Comparison of ENCODE assay signal across 8 cellular contexts in the genomic region with DNA sequence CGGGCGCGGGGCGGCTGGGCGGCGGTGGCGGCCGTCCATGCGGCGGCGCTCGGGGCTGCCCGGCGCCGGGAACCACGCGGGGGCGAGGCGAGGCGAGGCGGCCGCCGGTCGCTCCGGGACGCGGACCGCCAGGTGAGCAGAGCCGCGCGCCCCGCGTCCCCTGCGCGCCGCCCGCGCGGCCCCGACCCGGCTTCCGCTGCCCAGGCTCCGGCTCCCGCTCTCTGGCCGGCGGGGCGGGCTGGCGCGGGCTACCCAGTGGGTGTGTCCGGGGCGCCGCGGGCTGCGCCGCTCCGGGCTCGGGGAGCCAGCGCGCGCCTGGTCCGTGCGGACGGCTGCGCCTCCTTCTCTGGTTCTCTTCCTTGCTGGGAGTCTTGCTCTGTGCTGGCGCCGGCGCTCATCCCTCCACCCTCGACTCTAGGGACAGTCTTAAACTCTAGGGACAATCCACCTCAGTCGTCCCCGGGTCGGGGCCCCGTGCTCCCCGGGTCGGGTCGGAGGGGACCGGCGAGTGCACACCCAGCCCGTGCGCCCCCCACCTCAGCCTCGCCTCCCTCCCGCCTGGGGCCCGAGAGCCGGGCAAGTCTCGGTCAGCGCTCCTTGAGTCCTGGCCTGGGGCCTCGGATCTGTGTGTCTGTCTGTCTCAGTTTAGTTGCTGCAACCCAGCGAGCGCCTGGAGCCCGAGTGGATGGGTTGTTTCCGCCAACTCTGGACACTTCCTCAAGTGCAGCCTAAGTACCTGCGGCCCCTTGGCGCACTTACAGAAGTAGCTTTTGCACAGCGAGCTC. TPM values are rescaled to one million over a fixed set of nuclear protein-coding genes. Genes with fewer than 3 reads are reported as not detected.
DNase-seq lines count a peak whose midpoint lies in the region; ATAC-seq and TF ChIP-seq lines count a peak whose summit lies in the region.

No MANE protein-coding gene starts in this region.

- DNase-seq in activated naive CD4-positive, alpha-beta T cell treated with anti-CD3 and anti-CD28 coated beads, Interleukin-2, amount 50 U/mL, for 16 hours: no peak
- no peak for DNase-seq in RWPE2 (ENCODE audit: low spot score)
- DNase-seq in effector memory CD8-positive, alpha-beta T cell: no peak
- DNase-seq in mucosa of descending colon: peak; percentile 69 to 82 (median 77)
- peak; percentile 58 to 83 for DNase-seq in aorta
- no peak for DNase-seq in pons (ENCODE audit: low spot score)

- no peaks in the 10 kb centered on the region for H3K36me3 Mint-ChIP-seq in activated naive CD4-positive, alpha-beta T cell treated with anti-CD3 and anti-CD28 coated beads, Interleukin-2, amount 50 U/mL, for 24 hours
- no peaks in the 10 kb centered on the region for H3K36me3 Mint-ChIP-seq in effector memory CD8-positive, alpha-beta T cell (ENCODE audit: insufficient read depth)

- ATAC-seq in HG02973 (IDR thresholded peaks at IDR 0.05; ENCODE audit: unreplicated experiment) (peak; percentile 32), RWPE2 (ENCODE audit: low read depth) (peak; percentile 31), mucosa of descending colon (peak; percentile 75), aorta (ENCODE audit: low FRiP score) (peak; percentile 69)
- peak; percentile 5 for ATAC-seq in effector memory CD8-positive, alpha-beta T cell (replicated peaks)

- H3K27ac Mint-ChIP-seq in activated naive CD4-positive, alpha-beta T cell treated with anti-CD3 and anti-CD28 coated beads, Interleukin-2, amount 50 U/mL, for 24 hours: no peak overlapping the region
- H3K27ac Mint-ChIP-seq in effector memory CD8-positive, alpha-beta T cell: no peak overlapping the region

- peaks cover 27% of the 10 kb centered on the region for H3K36me3 ChIP-seq in RWPE2 (ENCODE audit: low read depth)
- H3K36me3 ChIP-seq in mucosa of descending colon (ENCODE audit: low read depth): no peaks in the 10 kb centered on the region
- no peaks in the 10 kb centered on the region for H3K36me3 ChIP-seq in aorta (ENCODE audit: control insufficient read depth in 1 of 2, insufficient read depth in 2 of 2, low read length in 1 of 2)

- WGBS in aorta, 2 donors: 0 to 1% methylated on average over 82 to 93 of the region's 93 CpGs

- intact Hi-C loops in mucosa of descending colon (cut with DNase I, micrococcal nuclease): loop anchor here in 1 of 2 donors (5.0 kb wide), 1 partner anchor 327 kb away; no protein-coding TSS in a partner anchor
- intact Hi-C loops in aorta (cut with DNase I): loop anchor here (2.0 to 10.0 kb wide), 8 partner anchors 102 to 325 kb away; no protein-coding TSS in a partner anchor

- peak overlapping the region; percentile 61 for H3K4me3 Mint-ChIP-seq in activated naive CD4-positive, alpha-beta T cell treated with anti-CD3 and anti-CD28 coated beads, Interleukin-2, amount 50 U/mL, for 24 hours
- H3K4me3 Mint-ChIP-seq in effector memory CD8-positive, alpha-beta T cell: peak overlapping the region; percentile 50 to 60

- H3K27me3 Mint-ChIP-seq in activated naive CD4-positive, alpha-beta T cell treated with anti-CD3 and anti-CD28 coated beads, Interleukin-2, amount 50 U/mL, for 24 hours: peaks cover 40% of the 10 kb centered on the region
- H3K27me3 Mint-ChIP-seq in effector memory CD8-positive, alpha-beta T cell: peaks cover 55 to 83% of the 10 kb centered on the region in 2 donors

- H3K27ac ChIP-seq in RWPE2 (ENCODE audit: poor library complexity, severe bottlenecking) (peak overlapping the region; percentile 97), aorta (ENCODE audit: low read depth in 1 of 2, low read length in 2 of 2) (peak overlapping the region; percentile 82 to 83)

- H3K4me3 ChIP-seq in RWPE2 (ENCODE audit: severe bottlenecking) (peak overlapping the region; percentile 74), mucosa of descending colon (peak overlapping the region; percentile 34), aorta (ENCODE audit: low read length in 2 of 2) (peak overlapping the region; percentile 48 to 91)

- H3K9me3 ChIP-seq in RWPE2 (ENCODE audit: severe bottlenecking) (no peaks in the 10 kb centered on the region), mucosa of descending colon (no peaks in the 10 kb centered on the region), aorta (ENCODE audit: control insufficient read depth, low read length) (no peaks in the 10 kb centered on the region)

- H3K9me3 Mint-ChIP-seq in activated naive CD4-positive, alpha-beta T cell treated with anti-CD3 and anti-CD28 coated beads, Interleukin-2, amount 50 U/mL, for 24 hours: no peaks in the 10 kb centered on the region
- no peaks in the 10 kb centered on the region for H3K9me3 Mint-ChIP-seq in effector memory CD8-positive, alpha-beta T cell

- H3K4me1 Mint-ChIP-seq in activated naive CD4-positive, alpha-beta T cell treated with anti-CD3 and anti-CD28 coated beads, Interleukin-2, amount 50 U/mL, for 24 hours: peaks cover 8% of the 10 kb centered on the region
- H3K4me1 Mint-ChIP-seq in effector memory CD8-positive, alpha-beta T cell (ENCODE audit: low read depth in 2 of 2): peaks cover 0 to 7% of the 10 kb centered on the region in 2 donors

- H3K27me3 ChIP-seq in RWPE2 (ENCODE audit: insufficient read depth, poor library complexity, severe bottlenecking) (no peaks in the 10 kb centered on the region), aorta (ENCODE audit: control insufficient read depth in 1 of 2, insufficient read depth in 2 of 2, low read length in 1 of 2) (no peaks in the 10 kb centered on the region)

- TF ChIP-seq CTCF in RWPE2 (IDR thresholded peaks at IDR 0.05; ENCODE audit: poor library complexity, severe bottlenecking) (peak; percentile 93), mucosa of descending colon (IDR thresholded peaks at IDR 0.05) (no peak)

- peaks cover 69% of the 10 kb centered on the region for H3K4me1 ChIP-seq in RWPE2 (ENCODE audit: insufficient read depth, poor library complexity, severe bottlenecking)
- H3K4me1 ChIP-seq in mucosa of descending colon (ENCODE audit: low read depth): peaks cover 25% of the 10 kb centered on the region
- H3K4me1 ChIP-seq in aorta (ENCODE audit: control insufficient read depth in 1 of 2, insufficient read depth in 2 of 2, low read length in 2 of 2): peaks cover 0 to 1% of the 10 kb centered on the region in 2 donors

RNA-seq across cellular contexts. Expression of gene THSD4, which starts 0.5 kb away (rescaled TPM):
- total RNA-seq in mucosa of descending colon (10 to 100 TPM; 18.3 to 46.2 (median 27.1) TPM), aorta (100 to 1,000 TPM in 1 of 2 donors, 10 to 100 TPM in 1; 53.8 to 143 TPM)
- polyA plus RNA-seq in aorta: 1 to 10 TPM; 6.3 to 6.9 TPM

Comparison
In these comparisons a context has a peak if more than half of its experiments do, and no peak if none do; other contexts are left out.
1. DNase-seq: peak in mucosa of descending colon (3 of 3) and aorta (2 of 2); none in activated naive CD4-positive, alpha-beta T cell treated with anti-CD3 and anti-CD28 coated beads, Interleukin-2, amount 50 U/mL, for 16 hours (single experiment), RWPE2 (single experiment), effector memory CD8-positive, alpha-beta T cell (0 of 3) and pons (single experiment).
2. ATAC-seq: peak in every context shown above with its lines; median percentile 75 in mucosa of descending colon; 69 in aorta; 32 in HG02973; 31 in RWPE2; 5 in effector memory CD8-positive, alpha-beta T cell.
3. Peak in every context shown above with its lines, with median percentiles within 50 percentile points of each other: H3K4me3 ChIP-seq.